In genomic region chr13:95982144-95982543, GRCh38 we compare ENCODE assay signal across 28 cellular contexts.
"Had no signal": no experiment of that assay in that cellular context is flagged by ENCODE, and none has a peak within 500 bp of the region (broad histone marks: within the 10 kb centered on the region; RNA-seq: fewer than 3 reads in every experiment).

No MANE protein-coding gene starts in this region.

- H3K27me3 ChIP-seq: cardiac muscle cell had no signal

- H3K4me3 ChIP-seq: cardiac muscle cell, SK-N-MC had no signal

- H3K9me3 Mint-ChIP-seq: activated B cell treated with CpG ODN at 0.5 μM for 24 hours; activated CD4-positive, alpha-beta T cell treated with anti-CD3 and anti-CD28 coated beads, Interleukin-2, amount 10 ng/mL, durations not matched to agents 24 days and 14 days; activated naive CD4-positive, alpha-beta T cell treated with anti-CD3 and anti-CD28 coated beads, Interleukin-2, amount 50 U/mL, for 72 hours; activated T-cell treated with anti-CD3 and anti-CD28 coated beads, Interleukin-2, amount 50 U/mL, for 24 hours; activated T-helper 1 cell treated with anti-CD3 and anti-CD28 coated beads, Interleukin-12 subunit alpha, Interleukin-12 subunit beta, Interleukin-2, Interleukin-4 antibody, amounts not matched to agents 30 ng/mL and 10 ng/mL and 1 ng/mL, durations not matched to agents 14 hours and 24 hours and 36 hours; T-cell had no signal

- H3K4me3 Mint-ChIP-seq: activated B cell treated with CpG ODN at 0.5 μM for 24 hours; activated CD4-positive, alpha-beta T cell treated with anti-CD3 and anti-CD28 coated beads, Interleukin-2, amount 10 ng/mL, durations not matched to agents 24 days and 14 days; activated CD8-positive, alpha-beta memory T cell treated with anti-CD3 and anti-CD28 coated beads, Interleukin-2, amount 10 ng/mL, durations not matched to agents 7 days and 5 days; activated T-cell treated with anti-CD3 and anti-CD28 coated beads, Interleukin-2, amount 50 U/mL, for 24 hours; activated T-helper 1 cell treated with anti-CD3 and anti-CD28 coated beads, Interleukin-12 subunit alpha, Interleukin-12 subunit beta, Interleukin-2, Interleukin-4 antibody, amounts not matched to agents 30 ng/mL and 10 ng/mL and 1 ng/mL, durations not matched to agents 14 hours and 24 hours and 36 hours; brain; T-cell had no signal

- H3K27ac ChIP-seq: cardiac muscle cell, SK-N-MC had no signal

- H3K27me3 Mint-ChIP-seq: activated B cell treated with CpG ODN at 0.5 μM for 24 hours; activated CD4-positive, alpha-beta T cell treated with anti-CD3 and anti-CD28 coated beads, Interleukin-2, amount 10 ng/mL, durations not matched to agents 24 days and 14 days; activated CD8-positive, alpha-beta memory T cell treated with anti-CD3 and anti-CD28 coated beads, Interleukin-2, amount 10 ng/mL, durations not matched to agents 7 days and 5 days; T-cell had no signal

- H3K4me1 Mint-ChIP-seq: activated B cell treated with CpG ODN at 0.5 μM for 24 hours; activated CD4-positive, alpha-beta T cell treated with anti-CD3 and anti-CD28 coated beads, Interleukin-2, amount 10 ng/mL, durations not matched to agents 24 days and 14 days; activated CD8-positive, alpha-beta memory T cell treated with anti-CD3 and anti-CD28 coated beads, Interleukin-2, amount 10 ng/mL, durations not matched to agents 7 days and 5 days; brain; T-cell had no signal

- DNase-seq: activated B cell treated with CpG ODN at 0.5 μM for 24 hours; activated CD4-positive, alpha-beta T cell treated with anti-CD3 and anti-CD28 coated beads for 1 hour; activated CD4-positive, alpha-beta T cell treated with anti-CD3 and anti-CD28 coated beads, Interleukin-2, amount 10 ng/mL, durations not matched to agents 24 days and 14 days; activated CD4-positive, alpha-beta T cell treated with anti-CD3 and anti-CD28 coated beads, Interleukin-2, amount 50 U/mL, for 48 hours; activated CD8-positive, alpha-beta memory T cell treated with anti-CD3 and anti-CD28 coated beads, Interleukin-2, amount 10 ng/mL, durations not matched to agents 7 days and 5 days; activated effector memory CD4-positive, alpha-beta T cell treated with Interleukin-2 at 50 U/mL for 16 hours; activated naive CD4-positive, alpha-beta T cell treated with Interleukin-2 at 50 U/mL for 16 hours; activated T-cell treated with anti-CD3 and anti-CD28 coated beads, Interleukin-2, amount 50 U/mL, for 24 hours; amygdala; Kasumi-1; KBM-7; NCI-H1048; NCI-H1417 treated with DMSO at 0.1 percent for 48 hours; NCI-H187; NCI-H2081; NCI-H226; NCI-H774; NK-92 treated with Interleukin-12 subunit alpha and Interleukin-12 subunit beta, amount 100 ng/mL, for 24 hours; OCI-M1; RPMI8226; T-cell; T-helper 2 cell; T1000 had no signal

- H3K36me3 ChIP-seq: cardiac muscle cell had no signal

- H3K27ac Mint-ChIP-seq: activated B cell treated with CpG ODN at 0.5 μM for 24 hours; activated CD4-positive, alpha-beta T cell treated with anti-CD3 and anti-CD28 coated beads, Interleukin-2, amount 10 ng/mL, durations not matched to agents 24 days and 14 days; activated CD8-positive, alpha-beta memory T cell treated with anti-CD3 and anti-CD28 coated beads, Interleukin-2, amount 10 ng/mL, durations not matched to agents 7 days and 5 days; activated naive CD4-positive, alpha-beta T cell treated with anti-CD3 and anti-CD28 coated beads, Interleukin-2, amount 50 U/mL, for 72 hours; activated T-cell treated with anti-CD3 and anti-CD28 coated beads, Interleukin-2, amount 50 U/mL, for 24 hours; activated T-helper 1 cell treated with anti-CD3 and anti-CD28 coated beads, Interleukin-12 subunit alpha, Interleukin-12 subunit beta, Interleukin-2, Interleukin-4 antibody, amounts not matched to agents 30 ng/mL and 10 ng/mL and 1 ng/mL, durations not matched to agents 14 hours and 24 hours and 36 hours; brain; T-cell had no signal

- H3K36me3 Mint-ChIP-seq: activated CD8-positive, alpha-beta memory T cell treated with anti-CD3 and anti-CD28 coated beads, Interleukin-2, amount 10 ng/mL, durations not matched to agents 7 days and 5 days; activated naive CD4-positive, alpha-beta T cell treated with anti-CD3 and anti-CD28 coated beads, Interleukin-2, amount 50 U/mL, for 72 hours; T-cell had no signal
